Comparison of ENCODE assay signal across 15 cellular contexts in the genomic region with DNA sequence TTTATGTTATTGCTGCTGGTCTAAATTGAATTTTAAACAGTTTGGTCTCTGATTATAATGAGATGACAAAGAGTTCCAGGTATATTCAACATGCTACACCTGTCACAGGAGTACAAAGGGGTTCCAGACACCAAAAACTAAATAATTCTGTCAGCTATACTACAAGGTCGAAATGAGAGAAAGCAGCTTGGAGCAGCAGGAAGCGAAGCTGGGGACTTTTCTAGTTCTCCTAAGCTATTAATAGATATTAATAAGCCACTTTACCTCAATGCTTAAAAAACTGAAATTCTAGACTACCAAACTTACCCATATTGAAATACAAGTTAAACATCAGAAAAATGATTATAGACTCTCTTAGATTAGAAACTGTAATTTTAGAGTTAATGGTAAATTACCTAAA.
"Had no signal": no experiment of that assay in that cellular context is flagged by ENCODE, and none has a peak within 500 bp of the region (broad histone marks: within the 10 kb centered on the region; RNA-seq: fewer than 3 reads in every experiment).

No MANE protein-coding gene starts in this region.

- H3K9me3 ChIP-seq: heart left ventricle, neutrophil, sigmoid colon had no signal

- DNase-seq: dorsolateral prefrontal cortex; effector CD8-positive, alpha-beta T cell; foreskin melanocyte; heart left ventricle; hippocampal formation; mesendoderm; naive thymus-derived CD8-positive, alpha-beta T cell; sigmoid colon; small intestine; stimulated activated CD4-positive, alpha-beta T cell treated with anti-CD3 and anti-CD28 coated beads, Interleukin-12 subunit alpha, Interleukin-12 subunit beta, amount 100 ng/mL, for 4 hours; stimulated activated naive CD4-positive, alpha-beta T cell treated with Interleukin-2 at 50 U/mL for 16 hours; trophoblast cell had no signal

- H3K4me3 ChIP-seq: coronary artery, dorsolateral prefrontal cortex, heart left ventricle, sigmoid colon had no signal

- H3K27me3 ChIP-seq: dorsolateral prefrontal cortex, heart left ventricle, neutrophil, sigmoid colon had no signal

- H3K27ac ChIP-seq: coronary artery, heart left ventricle, neutrophil, sigmoid colon had no signal

- ATAC-seq: heart left ventricle; naive thymus-derived CD8-positive, alpha-beta T cell had no signal

- H3K4me1 ChIP-seq: sigmoid colon had no signal

- FAIRE-seq: small intestine, urothelium cell line had no signal
